Comparison of ENCODE assay signal across 8 cellular contexts in the genomic region with DNA sequence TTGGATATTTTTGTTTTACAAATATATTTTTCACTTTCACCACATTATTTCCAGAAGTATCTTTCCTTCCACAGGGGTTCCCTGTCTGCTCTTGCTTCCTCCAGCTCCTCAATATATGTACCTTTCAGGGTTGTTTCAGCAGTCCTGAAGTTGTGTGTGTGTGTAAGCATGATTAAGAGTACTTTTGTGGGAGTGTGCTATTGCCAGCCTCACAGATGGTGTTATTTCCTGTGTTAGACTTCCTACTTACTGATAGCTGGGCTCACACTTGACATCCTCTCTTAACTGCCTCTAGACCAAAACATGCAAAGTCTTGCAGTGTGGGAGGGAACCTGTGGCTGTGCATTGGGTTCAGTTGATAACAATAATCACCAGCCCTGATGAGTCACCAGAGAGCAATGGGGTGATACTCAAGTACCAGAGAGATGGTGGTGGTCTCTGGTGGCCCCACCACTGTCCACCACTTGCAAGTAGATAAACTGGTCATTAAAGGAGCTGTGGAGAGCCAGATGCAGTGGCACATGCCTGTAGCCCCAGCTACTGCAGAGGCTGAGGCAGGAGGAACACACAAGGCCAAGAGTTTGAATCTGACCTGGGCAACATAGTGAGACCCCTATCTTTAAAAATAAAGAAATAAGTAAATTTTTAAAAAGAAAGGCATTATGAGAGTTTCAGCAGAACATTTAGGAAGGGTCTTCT.
A peak's percentile ranks its signal among the peaks of the same experiment; 100 is the strongest.
DNase-seq lines count a peak whose midpoint lies in the region; ATAC-seq, FAIRE-seq and TF ChIP-seq lines count a peak whose summit lies in the region.

No MANE protein-coding gene starts in this region.

- peak; percentile 99 for FAIRE-seq in GM12891 (lab: Jason Lieb, UNC)

- peak overlapping the region; percentile 44 for H3K4me3 Mint-ChIP-seq in activated CD8-positive, alpha-beta T cell treated with anti-CD3 and anti-CD28 coated beads for 36 hours
- peak overlapping the region; percentile 75 for H3K4me3 Mint-ChIP-seq in memory B cell

- DNase-seq in GM12891 (ENCODE audit: insufficient read length, low spot score) (peak; percentile 33), Kasumi-1 (lab: John Stamatoyannopoulos, UW) (peak; percentile 100), memory B cell (ENCODE audit: low spot score in 2 of 2) (peak; percentile 28 to 53), NCI-H1048 (lab: John Stamatoyannopoulos, UW) (no peak), AG08396 (ENCODE audit: low spot score) (no peak), NCI-H2107 (lab: John Stamatoyannopoulos, UW) (no peak)
- DNase-seq in activated CD8-positive, alpha-beta T cell treated with anti-CD3 and anti-CD28 coated beads for 36 hours, result peak; percentile 81

- H3K27ac Mint-ChIP-seq in activated CD8-positive, alpha-beta T cell treated with anti-CD3 and anti-CD28 coated beads for 36 hours, result peak overlapping the region; percentile 92
- H3K27ac Mint-ChIP-seq in memory B cell, result peak overlapping the region; percentile 95

- POLR2A ChIA-PET in activated CD8-positive, alpha-beta T cell treated with anti-CD3 and anti-CD28 coated beads for 36 hours (lab: Charles Lee), result interaction anchor here (0.6 to 1.2 kb wide), 5 partner anchors 11 to 208 kb away, joined by 3 read pairs; no protein-coding TSS in a partner anchor

- TF ChIP-seq CTCF in activated CD8-positive, alpha-beta T cell treated with anti-CD3 and anti-CD28 coated beads for 36 hours (IDR thresholded peaks at IDR 0.05), result no peak

- no peaks in the 10 kb centered on the region for H3K9me3 Mint-ChIP-seq in activated CD8-positive, alpha-beta T cell treated with anti-CD3 and anti-CD28 coated beads for 36 hours
- H3K9me3 Mint-ChIP-seq in memory B cell, result no peaks in the 10 kb centered on the region

- H3K27me3 Mint-ChIP-seq in activated CD8-positive, alpha-beta T cell treated with anti-CD3 and anti-CD28 coated beads for 36 hours, result no peaks in the 10 kb centered on the region
- no peaks in the 10 kb centered on the region for H3K27me3 Mint-ChIP-seq in memory B cell

- TF ChIP-seq POLR2A in GM12891 (IDR thresholded peaks at IDR 0.05; ENCODE audit: low read depth, low read length), result 0 out of 2 replicates have a peak, but pooled peaks have one; percentile 51

- CTCF ChIA-PET in activated CD8-positive, alpha-beta T cell treated with anti-CD3 and anti-CD28 coated beads for 36 hours (lab: Charles Lee), result interaction anchor here (0.6 to 1.8 kb wide), 3 partner anchors 9 to 14 kb away, joined by 3 to 4 read pairs (median 4); no protein-coding TSS in a partner anchor

- ATAC-seq in GM21723 (IDR thresholded peaks at IDR 0.05; ENCODE audit: unreplicated experiment), result peak; percentile 90
- ATAC-seq in activated CD8-positive, alpha-beta T cell treated with anti-CD3 and anti-CD28 coated beads for 36 hours, result peak; percentile 88
- ATAC-seq in memory B cell (ENCODE audit: low read depth), result peak; percentile 88

- H3K4me1 Mint-ChIP-seq in activated CD8-positive, alpha-beta T cell treated with anti-CD3 and anti-CD28 coated beads for 36 hours (ENCODE audit: low read depth), result peaks cover 49% of the 10 kb centered on the region
- peaks cover 37% of the 10 kb centered on the region for H3K4me1 Mint-ChIP-seq in memory B cell

- intact Hi-C loops in activated CD8-positive, alpha-beta T cell treated with anti-CD3 and anti-CD28 coated beads for 36 hours (cut with micrococcal nuclease), result no loop called here

- H3K36me3 Mint-ChIP-seq in activated CD8-positive, alpha-beta T cell treated with anti-CD3 and anti-CD28 coated beads for 36 hours (ENCODE audit: low read depth), result no peaks in the 10 kb centered on the region
- no peaks in the 10 kb centered on the region for H3K36me3 Mint-ChIP-seq in memory B cell

TF ChIP-seq in GM12891, 5 proteins besides CTCF, POLR2A, EP300 and RAD21:
- TF ChIP-seq POU2F2 (IDR thresholded peaks at IDR 0.05; ENCODE audit: low read depth, low read length) (peak; percentile 91), TAF1 (IDR thresholded peaks at IDR 0.05; ENCODE audit: low read depth, low read length) (no peak), PAX5 (IDR thresholded peaks at IDR 0.05; ENCODE audit: insufficient read depth, low read length, severe bottlenecking) (no peak), POLR2AphosphoS5 (IDR thresholded peaks at IDR 0.05; ENCODE audit: low read depth, low read length) (peak; percentile 52), SPI1 (IDR thresholded peaks at IDR 0.05; ENCODE audit: low read depth, low read length) (peak; percentile 60; the same call in 1 of the 2 replicates)

Comparison
In these comparisons a context has a peak if more than half of its experiments do, and no peak if none do; other contexts are left out.
1. DNase-seq: peak in GM12891 (single experiment), Kasumi-1 (2 of 2), activated CD8-positive, alpha-beta T cell treated with anti-CD3 and anti-CD28 coated beads for 36 hours (single experiment) and memory B cell (2 of 2); none in NCI-H1048 (single experiment), AG08396 (single experiment) and NCI-H2107 (single experiment).
2. Peak in every context shown above with its lines, with median percentiles within 50 percentile points of each other: ATAC-seq.